ENCODE assay signal across 8 cellular contexts in the genomic region with DNA sequence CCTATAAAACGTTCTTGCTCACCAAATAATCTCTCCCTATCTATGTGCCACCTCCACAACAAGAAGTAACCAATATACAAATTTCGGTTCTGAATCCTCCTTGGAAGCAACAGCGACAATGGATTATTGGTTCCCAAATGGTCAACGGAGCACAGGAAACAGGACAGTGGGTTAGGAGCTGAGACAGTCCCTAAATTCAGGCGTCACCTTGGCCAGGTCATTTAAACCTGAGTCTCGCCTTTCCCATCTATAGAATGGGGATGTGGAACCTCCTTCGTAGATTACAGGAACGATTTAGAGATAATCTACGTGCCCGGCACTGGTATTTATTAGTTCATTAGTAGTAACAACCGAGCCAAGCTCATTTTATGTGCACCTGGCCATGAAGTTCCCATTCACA. TPM values are rescaled to one million over a fixed set of nuclear protein-coding genes. Genes with fewer than 3 reads are reported as not detected.
DNase-seq lines count a peak whose midpoint lies in the region; ATAC-seq and TF ChIP-seq lines count a peak whose summit lies in the region.

No MANE protein-coding gene starts in this region.

- no peaks in the 10 kb centered on the region for H3K9me3 ChIP-seq in OCI-LY7 (ENCODE audit: low read length)

- DNase-seq in GM06990 (ENCODE audit: extremely low read depth, insufficient read length) (no peak), OCI-LY7 (ENCODE audit: low spot score) (no peak), epithelial cell of proximal tubule (ENCODE audit: low read depth) (no peak), osteocyte (ENCODE audit: extremely low spot score, unreplicated experiment) (no peak), COLO829 (ENCODE audit: low spot score) (no peak)
- DNase-seq in stimulated activated naive CD4-positive, alpha-beta T cell (lab: John Stamatoyannopoulos, UW): no peak
- no peak for DNase-seq in activated CD8-positive, alpha-beta memory T cell treated with anti-CD3 and anti-CD28 coated beads for 24 hours

- CTCF ChIA-PET in OCI-LY7 (lab: Charles Lee; ENCODE audit: unreplicated experiment): no interaction called here

- H3K27ac ChIP-seq in OCI-LY7 (ENCODE audit: low read depth, low read length, poor library complexity, severe bottlenecking): no peak overlapping the region

- POLR2A ChIA-PET in OCI-LY7 (lab: Charles Lee): interaction anchor here (0.6 kb wide), 1 partner anchor 95 kb away, joined by 3 read pairs; no protein-coding TSS in a partner anchor

- peak overlapping the region; percentile 71 for H3K4me3 ChIP-seq in GM06990 (replicated peaks; ENCODE audit: low read depth, low read length)
- H3K4me3 ChIP-seq in OCI-LY7 (ENCODE audit: low read depth, low read length, poor library complexity, severe bottlenecking): peak overlapping the region; percentile 99
- peak overlapping the region; percentile 85 for H3K4me3 ChIP-seq in epithelial cell of proximal tubule (ENCODE audit: low read depth, low read length)

- peak overlapping the region; percentile 99 for H3K4me2 ChIP-seq in OCI-LY7 (ENCODE audit: low read length)

- H3K36me3 ChIP-seq in GM06990 (ENCODE audit: control insufficient read depth, insufficient read depth, low read length) (no peaks in the 10 kb centered on the region), OCI-LY7 (ENCODE audit: insufficient read depth, low read length) (no peaks in the 10 kb centered on the region)

- H3K9me2 ChIP-seq in OCI-LY7 (ENCODE audit: insufficient read depth, low read length): no peaks in the 10 kb centered on the region

- H3K27me3 ChIP-seq in GM06990 (replicated peaks; ENCODE audit: control insufficient read depth, insufficient read depth, low read length): no peaks in the 10 kb centered on the region

- H3K9me3 Mint-ChIP-seq in osteocyte (ENCODE audit: unreplicated experiment): no peaks in the 10 kb centered on the region

- ATAC-seq in GM18858 (IDR thresholded peaks at IDR 0.05; ENCODE audit: unreplicated experiment): no peak

- H3K36me3 Mint-ChIP-seq in osteocyte (ENCODE audit: unreplicated experiment): no peaks in the 10 kb centered on the region

- no peak for TF ChIP-seq CTCF in GM06990 (IDR thresholded peaks at IDR 0.05; ENCODE audit: insufficient read depth, low read length, poor library complexity, severe bottlenecking)
- no peak for TF ChIP-seq CTCF in OCI-LY7 (conservative IDR thresholded peaks at IDR 0.05; ENCODE audit: low read length)
- no peak for TF ChIP-seq CTCF in epithelial cell of proximal tubule (conservative IDR thresholded peaks at IDR 0.05; ENCODE audit: low read depth, low read length)
- TF ChIP-seq CTCF in osteocyte (IDR thresholded peaks at IDR 0.05): no peak

- H3K4me3 Mint-ChIP-seq in osteocyte (ENCODE audit: unreplicated experiment): peak overlapping the region; percentile 81

- no peaks in the 10 kb centered on the region for H3K27me3 Mint-ChIP-seq in osteocyte (ENCODE audit: unreplicated experiment)

- intact Hi-C loops in OCI-LY7 (cut with micrococcal nuclease; ENCODE audit: unreplicated experiment): loop anchor here (2.0 kb wide), 1 partner anchor 91 kb away; a partner anchor contains a TSS

- no peaks in the 10 kb centered on the region for H4K20me1 ChIP-seq in OCI-LY7 (ENCODE audit: insufficient read depth, low read length)

- H3K27ac Mint-ChIP-seq in osteocyte (ENCODE audit: unreplicated experiment): peak overlapping the region; percentile 42

- BruUV-seq in OCI-LY7 (replicated peaks; lab: Mats Ljungman, UMichigan): no TSS peak

- no peaks in the 10 kb centered on the region; the same call in 1 of the 2 replicates for H3K79me2 ChIP-seq in OCI-LY7 (ENCODE audit: insufficient read depth, low read depth, low read length)

- peaks cover 14% of the 10 kb centered on the region for H3K4me1 ChIP-seq in OCI-LY7 (ENCODE audit: insufficient read depth, low read length, poor library complexity, severe bottlenecking)

- H2AFZ ChIP-seq in OCI-LY7 (ENCODE audit: low read length): no peak overlapping the region

- H3K4me1 Mint-ChIP-seq in osteocyte (ENCODE audit: unreplicated experiment): peaks cover 50% of the 10 kb centered on the region

RNA-seq across cellular contexts. Expression of a gene that starts 1.1 kb away (rescaled TPM):
- 4.6 and 4.7 TPM in 2 replicates for total RNA-seq in OCI-LY7 (2014; rRNA removed; shearing (Covaris generic))
- total RNA-seq in OCI-LY7 (2022): 6.2 and 7.5 TPM in 2 replicates
- total RNA-seq in epithelial cell of proximal tubule: 7.5 and 10.3 TPM in 2 replicates
- total RNA-seq in osteocyte: 11.3 and 12.5 TPM in 2 replicates
